ENCODE assay signal across 8 cellular contexts in the genomic region with DNA sequence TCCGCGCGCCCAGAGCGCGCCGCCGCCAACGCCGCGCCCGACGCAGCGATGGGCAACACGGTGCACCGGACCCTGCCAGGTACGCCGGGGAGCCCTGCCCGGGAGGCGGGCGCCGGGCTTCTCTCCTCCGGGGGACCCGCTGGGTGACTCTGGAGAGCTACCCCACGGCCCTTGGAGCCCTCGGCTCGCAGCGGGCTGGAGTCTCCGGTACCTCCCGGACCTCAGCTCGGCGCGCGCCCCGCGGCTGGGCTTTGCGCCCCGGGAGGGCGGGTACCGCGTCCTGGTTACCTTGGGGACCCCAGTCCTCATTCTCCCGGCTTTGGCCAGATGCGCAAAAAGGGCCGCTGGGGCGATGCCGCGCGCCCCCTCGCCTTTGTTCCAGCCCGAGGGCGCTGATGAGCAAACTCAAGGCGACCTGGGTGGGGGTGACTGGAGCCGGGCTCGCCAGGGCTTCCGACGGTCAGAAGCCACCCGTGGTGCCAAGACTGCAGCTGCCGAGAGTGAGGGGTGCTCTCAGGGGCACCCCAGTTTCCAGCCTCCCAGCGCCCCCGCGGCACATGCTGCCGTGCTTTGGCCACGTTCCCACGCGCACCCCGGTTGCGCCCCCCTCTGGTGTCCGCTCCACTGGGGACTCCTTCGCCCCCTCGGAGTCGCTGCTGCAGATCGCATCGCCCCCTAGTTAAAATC. TPM values are rescaled to one million over a fixed set of nuclear protein-coding genes. Genes with fewer than 3 reads are reported as not detected.
DNase-seq lines count a peak whose midpoint lies in the region; ATAC-seq, FAIRE-seq and TF ChIP-seq lines count a peak whose summit lies in the region.

No MANE protein-coding gene starts in this region.

- H3K4me3 ChIP-seq in AG10803 (ENCODE audit: low read length) = peak overlapping the region; percentile 62
- peak overlapping the region; percentile 85 for H3K4me3 ChIP-seq in left ventricle myocardium inferior
- H3K4me3 ChIP-seq in skeletal muscle cell (ENCODE audit: low read depth, low read length) = peak overlapping the region; percentile 58

- H3K27me3 Mint-ChIP-seq in activated CD4-positive, alpha-beta memory T cell treated with anti-CD3 and anti-CD28 coated beads for 36 hours = peaks cover 34% of the 10 kb centered on the region

- DNase-seq in AG10803 (ENCODE audit: low read depth) = no peak
- DNase-seq in H54 (ENCODE audit: insufficient read length, low spot score) = peak; percentile 61
- no peak for DNase-seq in activated CD4-positive, alpha-beta memory T cell treated with anti-CD3 and anti-CD28 coated beads for 36 hours
- peak; percentile 41 for DNase-seq in left ventricle myocardium inferior
- DNase-seq in skeletal muscle cell (ENCODE audit: low read depth) = no peak
- DNase-seq in midbrain (lab: John Stamatoyannopoulos, UW) = no peak

- intact Hi-C loops in activated CD4-positive, alpha-beta memory T cell treated with anti-CD3 and anti-CD28 coated beads for 36 hours (cut with micrococcal nuclease) = loop anchor here (2.0 to 5.0 kb wide), 2 partner anchors 43 to 56 kb away; no protein-coding TSS in a partner anchor
- intact Hi-C loops in left ventricle myocardium inferior (cut with micrococcal nuclease) = loop anchor here (10.0 kb wide), 1 partner anchor 53 kb away; no protein-coding TSS in a partner anchor

- no peaks in the 10 kb centered on the region for H3K9me3 ChIP-seq in left ventricle myocardium inferior (replicated peaks)

- H3K4me3 Mint-ChIP-seq in activated CD4-positive, alpha-beta memory T cell treated with anti-CD3 and anti-CD28 coated beads for 36 hours = peak overlapping the region; percentile 44

- H3K27ac ChIP-seq in left ventricle myocardium inferior (replicated peaks) = peak overlapping the region; percentile 97

- peaks cover 63% of the 10 kb centered on the region for H3K4me1 ChIP-seq in left ventricle myocardium inferior

- H3K27me3 ChIP-seq in left ventricle myocardium inferior (ENCODE audit: low read depth) = no peaks in the 10 kb centered on the region

- no peak overlapping the region for H3K27ac Mint-ChIP-seq in activated CD4-positive, alpha-beta memory T cell treated with anti-CD3 and anti-CD28 coated beads for 36 hours

- H3K9me3 Mint-ChIP-seq in activated CD4-positive, alpha-beta memory T cell treated with anti-CD3 and anti-CD28 coated beads for 36 hours = no peaks in the 10 kb centered on the region

- no peak for TF ChIP-seq POLR2A in H54 (IDR thresholded peaks at IDR 0.05; ENCODE audit: low read depth, low read length)

- POLR2A ChIA-PET in activated CD4-positive, alpha-beta memory T cell treated with anti-CD3 and anti-CD28 coated beads for 36 hours (lab: Charles Lee) = no interaction called here

- no peak for ATAC-seq in GM21367 (IDR thresholded peaks at IDR 0.05; ENCODE audit: unreplicated experiment)
- no peak for ATAC-seq in GM21423 (IDR thresholded peaks at IDR 0.05; ENCODE audit: unreplicated experiment)

- FAIRE-seq in H54 (lab: Jason Lieb, UNC) = no peak

- CTCF ChIA-PET in activated CD4-positive, alpha-beta memory T cell treated with anti-CD3 and anti-CD28 coated beads for 36 hours (lab: Charles Lee) = interaction anchor here (0.7 to 1.2 kb wide), 3 partner anchors 73 to 195 kb away, joined by 3 read pairs; no protein-coding TSS in a partner anchor

- H3K36me3 ChIP-seq in left ventricle myocardium inferior = no peaks in the 10 kb centered on the region

- TF ChIP-seq CTCF in AG10803 (conservative IDR thresholded peaks at IDR 0.05; ENCODE audit: low read length) (peak; percentile 13; the same call in 1 of the 2 replicates), left ventricle myocardium inferior (IDR thresholded peaks at IDR 0.05; ENCODE audit: borderline replicate concordance) (peak; percentile 41)

- H3K4me1 Mint-ChIP-seq in activated CD4-positive, alpha-beta memory T cell treated with anti-CD3 and anti-CD28 coated beads for 36 hours (ENCODE audit: low read depth) = no peaks in the 10 kb centered on the region

- no peaks in the 10 kb centered on the region for H3K36me3 Mint-ChIP-seq in activated CD4-positive, alpha-beta memory T cell treated with anti-CD3 and anti-CD28 coated beads for 36 hours

RNA-seq across cellular contexts. Expression of gene NEURL1B, which starts 0.4 kb away (rescaled TPM):
- under 1 TPM; 0.29 to 0.38 TPM for total RNA-seq in activated CD4-positive, alpha-beta memory T cell treated with anti-CD3 and anti-CD28 coated beads for 36 hours
- 24.0 TPM for total RNA-seq in left ventricle myocardium inferior

Comparison
In these comparisons a context has a peak if more than half of its experiments do, and no peak if none do; other contexts are left out.
1. DNase-seq: peak in H54 (single experiment) and left ventricle myocardium inferior (single experiment); none in AG10803 (single experiment), activated CD4-positive, alpha-beta memory T cell treated with anti-CD3 and anti-CD28 coated beads for 36 hours (single experiment), skeletal muscle cell (single experiment) and midbrain (single experiment).
2. RNA of gene NEURL1B, which starts 0.4 kb away (total RNA-seq): 24.0 TPM in left ventricle myocardium inferior (single experiment); 0.29 to 0.38 TPM in activated CD4-positive, alpha-beta memory T cell treated with anti-CD3 and anti-CD28 coated beads for 36 hours; every median in the first group is over 10 times any median in the second.
3. Peak in every context shown above with its lines, with median percentiles within 50 percentile points of each other: H3K4me3 ChIP-seq.